ENCODE assay signal across 26 cellular contexts in the genomic region with DNA sequence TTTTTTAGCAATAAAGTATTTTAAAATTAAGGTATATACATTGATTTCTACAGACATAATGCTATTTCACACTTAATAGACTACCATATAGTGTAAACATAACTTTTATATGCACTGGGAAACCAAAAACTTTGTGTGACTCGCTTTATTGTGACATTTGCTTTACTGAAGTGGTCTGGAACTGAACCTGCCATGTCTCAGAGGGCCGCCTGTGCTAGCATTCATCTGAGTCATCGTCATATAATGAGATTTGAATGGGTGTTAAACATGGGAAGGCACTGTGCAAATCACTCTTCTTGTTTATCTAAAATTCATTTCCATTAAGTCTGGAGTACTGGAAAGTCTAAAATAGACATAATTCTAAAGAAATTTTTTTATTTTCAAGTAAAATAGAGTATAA. TPM values are rescaled to one million over a fixed set of nuclear protein-coding genes. Genes with fewer than 3 reads are reported as not detected.
A peak's percentile ranks its signal among the peaks of the same experiment; 100 is the strongest.
DNase-seq lines count a peak whose midpoint lies in the region; ATAC-seq and TF ChIP-seq lines count a peak whose summit lies in the region.
"Had no signal": no experiment of that assay in that cellular context is flagged by ENCODE, and none has a peak within 500 bp of the region (broad histone marks: within the 10 kb centered on the region; RNA-seq: fewer than 3 reads in every experiment).

No MANE protein-coding gene starts in this region.

- peaks cover 0 to 88% of the 10 kb centered on the region in 2 donors for H3K36me3 ChIP-seq in left lung

- no peaks in the 10 kb centered on the region for H3K27me3 ChIP-seq in left lung
- H3K27me3 ChIP-seq: BE2C, neutrophil, tibial nerve had no signal

- H3K27ac ChIP-seq in left lung: no peak overlapping the region
- H3K27ac ChIP-seq: 22Rv1, neutrophil, prostate gland, tibial nerve had no signal

- in situ Hi-C loops in astrocyte of the spinal cord (cut with HindIII; ENCODE audit: low sequenced_read_pairs): no loop called here

- H3K9me3 ChIP-seq in left lung: no peaks in the 10 kb centered on the region
- H3K9me3 ChIP-seq: BE2C, neutrophil, prostate gland, tibial nerve had no signal

- H3K4me1 ChIP-seq in left lung: no peaks in the 10 kb centered on the region
- H3K4me1 ChIP-seq: prostate gland had no signal

- DNase-seq in DMS53 (lab: John Stamatoyannopoulos, UW) (peak; percentile 4), DMS53 treated with DMSO at 0.1 percent for 48 hours (lab: John Stamatoyannopoulos, UW; ENCODE audit: unreplicated experiment) (no peak), GM04504 (ENCODE audit: low read depth) (peak; percentile 42), astrocyte of the spinal cord (ENCODE audit: low read depth, low spot score) (peak; percentile 40), left lung (no peak), globus pallidus (ENCODE audit: low spot score) (no peak), NCI-H748 (lab: John Stamatoyannopoulos, UW; ENCODE audit: unreplicated experiment) (no peak)
- DNase-seq: activated CD4-positive, alpha-beta T cell treated with anti-CD3 and anti-CD28 coated beads for 4 hours; activated naive CD4-positive, alpha-beta T cell treated with anti-CD3 and anti-CD28 coated beads, Interleukin-2, amount 50 U/mL, for 16 hours; anterior cingulate cortex; BE2C; dermis blood vessel endothelial cell; DND-41; foreskin melanocyte; H9; left colon; NCI-H1048; NCI-H1694 treated with DMSO at 0.1 percent for 48 hours; NCI-H2171 treated with DMSO at 0.1 percent for 48 hours; NCI-H524; RPMI8226 had no signal

- intact Hi-C loops in left lung (cut with DNase I): no loop called here

- no peak for TF ChIP-seq CTCF in astrocyte of the spinal cord (IDR thresholded peaks at IDR 0.05; ENCODE audit: low read depth, low read length)
- no peak for TF ChIP-seq CTCF in left lung (IDR thresholded peaks at IDR 0.05)

- no peak overlapping the region for H3K4me3 ChIP-seq in astrocyte of the spinal cord (ENCODE audit: low read depth, low read length)
- no peak overlapping the region for H3K4me3 ChIP-seq in left lung
- H3K4me3 ChIP-seq: prostate gland, tibial nerve had no signal

- peak; percentile 72 for ATAC-seq in left lung
- ATAC-seq in HG02678 (IDR thresholded peaks at IDR 0.05; ENCODE audit: unreplicated experiment): no peak
- ATAC-seq: left colon had no signal

RNA-seq across cellular contexts. Expression of a gene that starts 12.9 kb away (rescaled TPM):
- total RNA-seq in left lung: 10 to 100 TPM; 38.3 to 40.3 TPM

RNA-seq across cellular contexts. Expression of a gene that starts 26.8 kb away (rescaled TPM):
- total RNA-seq in left lung: 1 to 10 TPM; 4.9 to 6.6 TPM

Comparison
In these comparisons a context has a peak if more than half of its experiments do, and no peak if none do; other contexts are left out.
1. DNase-seq: peak in DMS53 (single experiment), GM04504 (single experiment) and astrocyte of the spinal cord (single experiment); none in DMS53 treated with DMSO at 0.1 percent for 48 hours (single experiment), left lung (0 of 2), globus pallidus (single experiment) and NCI-H748 (single experiment).